ENCODE assay signal across 23 cellular contexts in genomic region chr13:25860265-25860664, GRCh38.
"Had no signal": no experiment of that assay in that cellular context is flagged by ENCODE, and none has a peak within 500 bp of the region (broad histone marks: within the 10 kb centered on the region; RNA-seq: fewer than 3 reads in every experiment).

No MANE protein-coding gene starts in this region.

- H3K4me3 ChIP-seq: adrenal gland, lung, skin epidermis, testis had no signal

- ATAC-seq: activated T-cell treated with anti-CD3 and anti-CD28 coated beads, Interleukin-2, amount 50 U/mL, for 72 hours; left lobe of liver; stimulated activated naive CD8-positive, alpha-beta T cell treated with anti-CD3 and anti-CD28 coated beads, Interleukin-15, amount 100 ng/mL, for 72 hours; T-helper 17 cell had no signal

- H3K27me3 ChIP-seq: adrenal gland, testis had no signal

- H3K9me3 Mint-ChIP-seq: activated naive CD4-positive, alpha-beta T cell treated with anti-CD3 and anti-CD28 coated beads, Interleukin-2, amount 50 U/mL, for 24 hours; activated T-cell treated with anti-CD3 and anti-CD28 coated beads, Interleukin-2, amount 50 U/mL, for 72 hours; endodermal cell; stimulated activated naive CD8-positive, alpha-beta T cell treated with anti-CD3 and anti-CD28 coated beads, Interleukin-15, amount 100 ng/mL, for 72 hours; type B pancreatic cell had no signal

- H3K9me3 ChIP-seq: adrenal gland, testis had no signal

- H3K27ac Mint-ChIP-seq: activated naive CD4-positive, alpha-beta T cell treated with anti-CD3 and anti-CD28 coated beads, Interleukin-2, amount 50 U/mL, for 24 hours; activated T-cell treated with anti-CD3 and anti-CD28 coated beads, Interleukin-2, amount 50 U/mL, for 72 hours; endodermal cell; progenitor cell of endocrine pancreas; stimulated activated naive CD8-positive, alpha-beta T cell treated with anti-CD3 and anti-CD28 coated beads, Interleukin-15, amount 100 ng/mL, for 72 hours; T-helper 17 cell; type B pancreatic cell had no signal

- H3K36me3 ChIP-seq: adrenal gland had no signal

- H3K36me3 Mint-ChIP-seq: activated naive CD4-positive, alpha-beta T cell treated with anti-CD3 and anti-CD28 coated beads, Interleukin-2, amount 50 U/mL, for 24 hours; type B pancreatic cell had no signal

- H3K4me1 ChIP-seq: adrenal gland, testis had no signal

- H3K27me3 Mint-ChIP-seq: activated naive CD4-positive, alpha-beta T cell treated with anti-CD3 and anti-CD28 coated beads, Interleukin-2, amount 50 U/mL, for 24 hours; stimulated activated naive CD8-positive, alpha-beta T cell treated with anti-CD3 and anti-CD28 coated beads, Interleukin-15, amount 100 ng/mL, for 72 hours; type B pancreatic cell had no signal

- H3K27ac ChIP-seq: adrenal gland, testis, VCaP had no signal

- DNase-seq: activated CD4-positive, CD25-positive, alpha-beta regulatory T cell treated with anti-CD3 and anti-CD28 coated beads, Interleukin-2, amount 50 U/mL, for 72 hours; activated gamma-delta T cell; activated T-cell treated with anti-CD3 and anti-CD28 coated beads, Interleukin-2, amount 50 U/mL, for 72 hours; adrenal gland; endodermal cell; erythroblast; hypothalamus; islet precursor cell; midbrain; occipital lobe; stimulated activated CD4-positive, alpha-beta T cell treated with anti-CD3 and anti-CD28 coated beads, Interleukin-15, amount 100 ng/mL, for 24 hours; stimulated activated CD4-positive, alpha-beta T cell treated with anti-CD3 and anti-CD28 coated beads, Interleukin-2, amount 100 ng/mL, for 48 hours; stimulated activated naive CD8-positive, alpha-beta T cell treated with anti-CD3 and anti-CD28 coated beads, Interleukin-15, amount 100 ng/mL, for 72 hours; T-helper 17 cell; testis had no signal

- H3K4me3 Mint-ChIP-seq: activated naive CD4-positive, alpha-beta T cell treated with anti-CD3 and anti-CD28 coated beads, Interleukin-2, amount 50 U/mL, for 24 hours; activated T-cell treated with anti-CD3 and anti-CD28 coated beads, Interleukin-2, amount 50 U/mL, for 72 hours; endodermal cell; stimulated activated naive CD8-positive, alpha-beta T cell treated with anti-CD3 and anti-CD28 coated beads, Interleukin-15, amount 100 ng/mL, for 72 hours; T-helper 17 cell; type B pancreatic cell had no signal

- H3K4me1 Mint-ChIP-seq: activated naive CD4-positive, alpha-beta T cell treated with anti-CD3 and anti-CD28 coated beads, Interleukin-2, amount 50 U/mL, for 24 hours; stimulated activated naive CD8-positive, alpha-beta T cell treated with anti-CD3 and anti-CD28 coated beads, Interleukin-15, amount 100 ng/mL, for 72 hours; T-helper 17 cell had no signal

- FAIRE-seq: frontal cortex had no signal
